7 cellular contexts compared by ENCODE assay signal in genomic region chr1:16890539-16890958, GRCh38. TPM values are rescaled to one million over a fixed set of nuclear protein-coding genes. Genes with fewer than 3 reads are reported as not detected.
DNase-seq lines count a peak whose midpoint lies in the region; ATAC-seq and TF ChIP-seq lines count a peak whose summit lies in the region.
"Not testable (repeated sequence)": the region's sequence is repeated elsewhere in the genome, so short reads cannot be mapped to it uniquely, and the experiment has no call there.

No MANE protein-coding gene starts in this region.

- H3K4me3 Mint-ChIP-seq in Caco-2 (ENCODE audit: unreplicated experiment) (peak overlapping the region; percentile 86), neural crest cell (peak overlapping the region; percentile 6)
- peak overlapping the region; percentile 88 for H3K4me3 Mint-ChIP-seq in activated T-cell treated with anti-CD3 and anti-CD28 coated beads, Interleukin-2, amount 50 U/mL, for 4 hours
- peak overlapping the region; percentile 86 for H3K4me3 Mint-ChIP-seq in central memory CD8-positive, alpha-beta T cell

- not testable (repeated sequence) for H3K9ac ChIP-seq in SK-N-MC (ENCODE audit: insufficient read length)

- H3K27me3 Mint-ChIP-seq in Caco-2 (ENCODE audit: insufficient read depth, unreplicated experiment); activated T-cell treated with anti-CD3 and anti-CD28 coated beads, Interleukin-2, amount 50 U/mL, for 4 hours (ENCODE audit: low read depth); central memory CD8-positive, alpha-beta T cell; neural crest cell (ENCODE audit: low read depth): not testable (repeated sequence)

- H3K27me3 ChIP-seq in Caco-2 (replicated peaks; ENCODE audit: control insufficient read depth, insufficient read depth, low read length) = not testable (repeated sequence)

- peak overlapping the region; percentile 88 for H3K27ac Mint-ChIP-seq in Caco-2 (ENCODE audit: unreplicated experiment)
- H3K27ac Mint-ChIP-seq in central memory CD8-positive, alpha-beta T cell (ENCODE audit: low read depth); neural crest cell (ENCODE audit: unreplicated experiment): not testable (repeated sequence)

- TF ChIP-seq CTCF in Caco-2 (IDR thresholded peaks at IDR 0.05; ENCODE audit: insufficient read depth in 1 of 2, low read depth in 1 of 2, low read length in 1 of 2, severe bottlenecking in 1 of 2, unreplicated experiment in 1 of 2); neural crest cell (conservative IDR thresholded peaks at IDR 0.05): not testable (repeated sequence)

- H3K27ac ChIP-seq in SK-N-MC (peak overlapping the region; percentile 56), substantia nigra (ENCODE audit: low read depth, low read length, poor library complexity, severe bottlenecking) (peak overlapping the region; percentile 10)

- ATAC-seq in activated T-cell treated with anti-CD3 and anti-CD28 coated beads, Interleukin-2, amount 50 U/mL, for 4 hours; central memory CD8-positive, alpha-beta T cell (replicated peaks; ENCODE audit: extremely low read depth, poor library complexity, severe bottlenecking): not testable (repeated sequence)

- H3K4me1 Mint-ChIP-seq in Caco-2 (ENCODE audit: low read depth, unreplicated experiment) = peaks cover 12% of the 10 kb centered on the region
- H3K4me1 Mint-ChIP-seq in activated T-cell treated with anti-CD3 and anti-CD28 coated beads, Interleukin-2, amount 50 U/mL, for 4 hours (ENCODE audit: low read depth) = peaks cover 26% of the 10 kb centered on the region
- H3K4me1 Mint-ChIP-seq in central memory CD8-positive, alpha-beta T cell = peaks cover 15% of the 10 kb centered on the region
- H3K4me1 Mint-ChIP-seq in neural crest cell = peaks cover 17% of the 10 kb centered on the region

- not testable (repeated sequence) for H3K9me3 Mint-ChIP-seq in Caco-2 (ENCODE audit: unreplicated experiment); activated T-cell treated with anti-CD3 and anti-CD28 coated beads, Interleukin-2, amount 50 U/mL, for 4 hours; central memory CD8-positive, alpha-beta T cell; neural crest cell

- not testable (repeated sequence) for H3K4me1 ChIP-seq in Caco-2

- DNase-seq in Caco-2; SK-N-MC (ENCODE audit: low read depth, low spot score); activated T-cell treated with anti-CD3 and anti-CD28 coated beads, Interleukin-2, amount 50 U/mL, for 4 hours; central memory CD8-positive, alpha-beta T cell (ENCODE audit: low spot score in 2 of 2); neural crest cell (ENCODE audit: low read depth, low spot score); substantia nigra (lab: John Stamatoyannopoulos, UW): not testable (repeated sequence)
- peak; percentile 4 for DNase-seq in medulla oblongata (ENCODE audit: extremely low spot score)

- not testable (repeated sequence) for H3K4me3 ChIP-seq in Caco-2 (ENCODE audit: low read depth, low read length); SK-N-MC

- H3K36me3 ChIP-seq in Caco-2 (ENCODE audit: control insufficient read depth, insufficient read depth, low read length); SK-N-MC (ENCODE audit: insufficient read depth, low read length): not testable (repeated sequence)

- not testable (repeated sequence) for BruUV-seq in Caco-2 (replicated peaks; lab: Mats Ljungman, UMichigan)

- intact Hi-C loops in Caco-2 (cut with micrococcal nuclease; ENCODE audit: unreplicated experiment) = not testable (repeated sequence)

- H3K9me3 ChIP-seq in Caco-2; SK-N-MC (ENCODE audit: low read depth, low read length): not testable (repeated sequence)

- POLR2A ChIA-PET in Caco-2 (lab: Charles Lee) = not testable (repeated sequence)

- not testable (repeated sequence) for H3K36me3 Mint-ChIP-seq in Caco-2 (ENCODE audit: insufficient read depth, unreplicated experiment); activated T-cell treated with anti-CD3 and anti-CD28 coated beads, Interleukin-2, amount 50 U/mL, for 4 hours (ENCODE audit: insufficient read depth); neural crest cell (ENCODE audit: low read depth)
- peaks cover 15% of the 10 kb centered on the region for H3K36me3 Mint-ChIP-seq in central memory CD8-positive, alpha-beta T cell (ENCODE audit: insufficient read depth)

- CTCF ChIA-PET in Caco-2 (lab: Charles Lee) = not testable (repeated sequence)

RNA-seq across cellular contexts. Expression of gene RNU1-2, which starts 5.2 kb away (rescaled TPM):
- total RNA-seq in Caco-2 (2022) (1,622 and 1,638 TPM in 2 replicates), neural crest cell (2,478 and 3,042 TPM in 2 replicates)
- total RNA-seq in activated T-cell treated with anti-CD3 and anti-CD28 coated beads, Interleukin-2, amount 50 U/mL, for 4 hours = 1,000 to 10,000 TPM; 1,321 to 1,622 (median 1,616) TPM

RNA-seq across cellular contexts. Expression of gene CROCC, which starts 31.2 kb away (rescaled TPM):
- total RNA-seq in Caco-2 (2022) (7.6 and 9.1 TPM in 2 replicates), neural crest cell (52.6 and 54.1 TPM in 2 replicates)
- total RNA-seq in activated T-cell treated with anti-CD3 and anti-CD28 coated beads, Interleukin-2, amount 50 U/mL, for 4 hours = 10 to 100 TPM; 20.0 to 24.7 (median 20.3) TPM

Comparison
In these comparisons a context has a peak if more than half of its experiments do, and no peak if none do; other contexts are left out.
1. H3K4me3 Mint-ChIP-seq: peak in every context shown above with its lines; median percentile 88 in activated T-cell treated with anti-CD3 and anti-CD28 coated beads, Interleukin-2, amount 50 U/mL, for 4 hours; 86 in Caco-2; 86 in central memory CD8-positive, alpha-beta T cell; 6 in neural crest cell.